In the genomic region with DNA sequence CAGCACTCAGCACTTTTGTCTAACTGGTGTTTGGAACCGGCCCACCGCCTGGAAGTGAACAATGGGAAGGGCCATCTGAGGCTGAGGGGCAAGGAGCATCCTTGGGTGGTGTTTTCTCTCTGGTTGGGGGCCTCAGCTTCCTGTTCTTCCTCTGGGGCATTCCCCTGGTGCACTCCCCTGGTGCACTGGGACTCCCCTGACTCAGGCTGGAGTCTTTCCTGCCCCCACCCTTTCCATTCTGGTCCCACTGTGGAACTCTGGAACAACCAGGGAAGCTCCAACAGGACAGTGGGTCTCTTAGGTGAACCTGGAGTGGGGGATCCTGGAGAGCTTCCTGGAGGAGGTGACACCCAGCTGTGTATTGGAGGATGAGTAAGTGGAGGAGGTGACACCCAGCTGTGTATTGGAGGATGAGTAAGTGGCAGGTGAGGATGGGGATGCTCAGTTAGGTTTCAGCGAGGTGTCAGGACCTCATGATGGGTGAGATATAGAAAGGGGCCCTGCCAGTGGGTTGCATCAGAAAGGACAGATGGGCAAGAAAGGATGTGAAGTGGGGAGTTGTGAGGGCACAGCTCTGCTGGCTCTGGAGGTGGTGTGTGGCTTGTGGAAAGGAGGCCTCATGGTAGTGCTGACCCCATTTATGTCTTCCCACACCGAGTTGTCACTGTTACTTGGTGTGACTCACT, we compare ENCODE assay signal across 28 cellular contexts.
A peak's percentile ranks its signal among the peaks of the same experiment; 100 is the strongest.
DNase-seq lines count a peak whose midpoint lies in the region; ATAC-seq, FAIRE-seq and TF ChIP-seq lines count a peak whose summit lies in the region.
"Had no signal": no experiment of that assay in that cellular context is flagged by ENCODE, and none has a peak within 500 bp of the region (broad histone marks: within the 10 kb centered on the region; RNA-seq: fewer than 3 reads in every experiment).

No MANE protein-coding gene starts in this region.

- peaks cover 10% of the 10 kb centered on the region for H3K36me3 ChIP-seq in RWPE2 (ENCODE audit: low read depth)
- H3K36me3 ChIP-seq in keratinocyte (ENCODE audit: control insufficient read depth in 2 of 2, extremely low read depth in 1 of 2, insufficient read depth in 2 of 2, low read length in 2 of 2): peaks cover 0 to 7% of the 10 kb centered on the region in 2 experiments
- H3K36me3 ChIP-seq: brain microvascular endothelial cell, HAP-1, heart left ventricle, uterus had no signal

- in situ Hi-C loops in KBM-7 (cut with MboI; ENCODE audit: low pct_unique_long_range_greater_than_20kb, low sequenced_read_pairs): no loop called here

- dilution Hi-C loops in keratinocyte (cut with MboI; ENCODE audit: extremely low pct_ligation_motif_present, low sequenced_read_pairs): no loop called here

- FAIRE-seq in keratinocyte (lab: Jason Lieb, UNC): peak; percentile 43
- FAIRE-seq: GM18507, small intestine had no signal

- intact Hi-C loops in activated naive CD4-positive, alpha-beta T cell treated with anti-CD3 and anti-CD28 coated beads for 36 hours (cut with micrococcal nuclease): no loop called here

- H3K27ac Mint-ChIP-seq in activated naive CD4-positive, alpha-beta T cell treated with anti-CD3 and anti-CD28 coated beads for 36 hours: peak overlapping the region; percentile 68
- H3K27ac Mint-ChIP-seq in stimulated activated naive CD8-positive, alpha-beta T cell treated with anti-CD3 and anti-CD28 coated beads, Interleukin-15, amount 100 ng/mL, for 72 hours: peak overlapping the region; percentile 1 to 85
- H3K27ac Mint-ChIP-seq: activated CD4-positive, alpha-beta T cell treated with anti-CD3 and anti-CD28 coated beads, Interleukin-2, amount 10 ng/mL, durations not matched to agents 24 days and 14 days had no signal

- H3K27ac ChIP-seq in RWPE2 (ENCODE audit: poor library complexity, severe bottlenecking): peak overlapping the region; percentile 100
- no peak overlapping the region for H3K27ac ChIP-seq in keratinocyte (ENCODE audit: control insufficient read depth, insufficient read depth, low read length)
- H3K27ac ChIP-seq: brain microvascular endothelial cell, heart left ventricle, parathyroid adenoma, uterus had no signal

- H3K36me3 Mint-ChIP-seq in activated naive CD4-positive, alpha-beta T cell treated with anti-CD3 and anti-CD28 coated beads for 36 hours (ENCODE audit: low read depth): no peaks in the 10 kb centered on the region

- TF ChIP-seq CTCF in RWPE2 (IDR thresholded peaks at IDR 0.05; ENCODE audit: poor library complexity, severe bottlenecking) (no peak), keratinocyte (optimal IDR thresholded peaks at IDR 0.05 in 1 of 3, IDR thresholded peaks at IDR 0.05 in 1 of 3, conservative IDR thresholded peaks at IDR 0.05 in 1 of 3; ENCODE audit: extremely low read depth in 1 of 3, insufficient read depth in 2 of 3, low read length in 3 of 3) (no peak)

- H3K4me3 ChIP-seq in RWPE2 (ENCODE audit: severe bottlenecking) (no peak overlapping the region), keratinocyte (ENCODE audit: control insufficient read depth in 2 of 3, extremely low read depth in 1 of 3, insufficient read depth in 2 of 3, low read depth in 1 of 3, low read length in 3 of 3) (no peak overlapping the region)
- H3K4me3 ChIP-seq: HAP-1, heart left ventricle, uterus had no signal

- H3K4me1 ChIP-seq in RWPE2 (ENCODE audit: insufficient read depth, poor library complexity, severe bottlenecking) (peaks cover 34% of the 10 kb centered on the region), keratinocyte (ENCODE audit: control insufficient read depth, extremely low read depth, insufficient read depth, low read length) (peaks cover 34% of the 10 kb centered on the region)
- H3K4me1 ChIP-seq: HAP-1, parathyroid adenoma had no signal

- no peak overlapping the region for H2AFZ ChIP-seq in keratinocyte (ENCODE audit: control insufficient read depth, low read length)
- H2AFZ ChIP-seq: parathyroid adenoma had no signal

- CTCF ChIA-PET in activated naive CD4-positive, alpha-beta T cell treated with anti-CD3 and anti-CD28 coated beads for 36 hours (lab: Charles Lee): no interaction called here

- H3K27me3 Mint-ChIP-seq in activated naive CD4-positive, alpha-beta T cell treated with anti-CD3 and anti-CD28 coated beads for 36 hours (ENCODE audit: low read depth): peaks cover 13% of the 10 kb centered on the region
- peaks cover 37% of the 10 kb centered on the region for H3K27me3 Mint-ChIP-seq in stimulated activated naive CD8-positive, alpha-beta T cell treated with anti-CD3 and anti-CD28 coated beads, Interleukin-15, amount 100 ng/mL, for 72 hours

- no peak for ATAC-seq in RWPE2 (ENCODE audit: low read depth)
- peak; percentile 95 for ATAC-seq in stimulated activated naive CD8-positive, alpha-beta T cell treated with anti-CD3 and anti-CD28 coated beads, Interleukin-15, amount 100 ng/mL, for 72 hours
- no peak for ATAC-seq in esophagus mucosa
- ATAC-seq: heart left ventricle had no signal

- H3K27me3 ChIP-seq in RWPE2 (ENCODE audit: insufficient read depth, poor library complexity, severe bottlenecking) (no peaks in the 10 kb centered on the region), keratinocyte (ENCODE audit: control insufficient read depth, extremely low read depth, insufficient read depth, low read length) (no peaks in the 10 kb centered on the region)
- H3K27me3 ChIP-seq: uterus had no signal

- H4K20me1 ChIP-seq in keratinocyte (ENCODE audit: control insufficient read depth, extremely low read depth, insufficient read depth, low read length): no peaks in the 10 kb centered on the region

- H3K4me1 Mint-ChIP-seq in activated naive CD4-positive, alpha-beta T cell treated with anti-CD3 and anti-CD28 coated beads for 36 hours (ENCODE audit: low read depth): peaks cover 10% of the 10 kb centered on the region
- H3K4me1 Mint-ChIP-seq in stimulated activated naive CD8-positive, alpha-beta T cell treated with anti-CD3 and anti-CD28 coated beads, Interleukin-15, amount 100 ng/mL, for 72 hours: peaks cover 23% of the 10 kb centered on the region

- H3K9me3 Mint-ChIP-seq in activated naive CD4-positive, alpha-beta T cell treated with anti-CD3 and anti-CD28 coated beads for 36 hours: no peaks in the 10 kb centered on the region
- H3K9me3 Mint-ChIP-seq in stimulated activated naive CD8-positive, alpha-beta T cell treated with anti-CD3 and anti-CD28 coated beads, Interleukin-15, amount 100 ng/mL, for 72 hours: no peaks in the 10 kb centered on the region
- H3K9me3 Mint-ChIP-seq: activated CD4-positive, alpha-beta T cell treated with anti-CD3 and anti-CD28 coated beads, Interleukin-2, amount 10 ng/mL, durations not matched to agents 24 days and 14 days had no signal

- DNase-seq in activated naive CD4-positive, alpha-beta T cell treated with anti-CD3 and anti-CD28 coated beads for 36 hours: peak; percentile 56
- no peak for DNase-seq in activated naive CD4-positive, alpha-beta T cell (lab: John Stamatoyannopoulos, UW)
- DNase-seq in RWPE2 (ENCODE audit: low spot score) (no peak), keratinocyte (ENCODE audit: low read depth, low spot score) (no peak), KBM-7 (no peak)
- DNase-seq in stimulated activated naive CD8-positive, alpha-beta T cell treated with anti-CD3 and anti-CD28 coated beads, Interleukin-15, amount 100 ng/mL, for 72 hours: peak; percentile 25 to 85
- no peak for DNase-seq in central memory CD4-positive, alpha-beta T cell
- DNase-seq: activated CD4-positive, alpha-beta T cell treated with anti-CD3 and anti-CD28 coated beads, Interleukin-2, amount 10 ng/mL, durations not matched to agents 24 days and 14 days; activated CD8-positive, alpha-beta memory T cell treated with anti-CD3 and anti-CD28 coated beads, Interleukin-2, amount 50 U/mL, for 4 hours; activated gamma-delta T cell; brain microvascular endothelial cell; Caco-2; DND-41; foreskin fibroblast; heart left ventricle; KG1; mammary epithelial cell; NCI-H1417 treated with DMSO at 0.1 percent for 48 hours; NCI-H2081; NCI-H2227 treated with DMSO at 0.1 percent for 48 hours; NCI-H69; small intestine; T-helper 2 cell; uterus had no signal

- no peaks in the 10 kb centered on the region for H3K9me1 ChIP-seq in keratinocyte (ENCODE audit: control insufficient read depth, extremely low read depth, insufficient read depth, low read length)

- no peak overlapping the region for H3K4me3 Mint-ChIP-seq in activated naive CD4-positive, alpha-beta T cell treated with anti-CD3 and anti-CD28 coated beads for 36 hours
- H3K4me3 Mint-ChIP-seq in stimulated activated naive CD8-positive, alpha-beta T cell treated with anti-CD3 and anti-CD28 coated beads, Interleukin-15, amount 100 ng/mL, for 72 hours: peak overlapping the region; percentile 23 to 52
- H3K4me3 Mint-ChIP-seq: activated CD4-positive, alpha-beta T cell treated with anti-CD3 and anti-CD28 coated beads, Interleukin-2, amount 10 ng/mL, durations not matched to agents 24 days and 14 days had no signal

- H3K9me3 ChIP-seq in RWPE2 (ENCODE audit: severe bottlenecking): no peaks in the 10 kb centered on the region
- no peaks in the 10 kb centered on the region for H3K9me3 ChIP-seq in keratinocyte (ENCODE audit: control insufficient read depth, low read depth, low read length)
- H3K9me3 ChIP-seq: Caco-2, HAP-1, heart left ventricle, uterus had no signal

- H3K4me2 ChIP-seq in keratinocyte (ENCODE audit: control insufficient read depth, extremely low read depth, insufficient read depth, low read depth, low read length): no peak overlapping the region

- no peak overlapping the region for H3K9ac ChIP-seq in keratinocyte (ENCODE audit: control insufficient read depth, extremely low read depth, insufficient read depth, low read length)
- H3K9ac ChIP-seq: parathyroid adenoma had no signal

- H3K79me2 ChIP-seq in keratinocyte (ENCODE audit: control insufficient read depth, insufficient read depth, low read length): no peaks in the 10 kb centered on the region
- H3K79me2 ChIP-seq: parathyroid adenoma had no signal

Comparison
In these comparisons a context has a peak if more than half of its experiments do, and no peak if none do; other contexts are left out.
1. DNase-seq: peak in activated naive CD4-positive, alpha-beta T cell treated with anti-CD3 and anti-CD28 coated beads for 36 hours (single experiment) and stimulated activated naive CD8-positive, alpha-beta T cell treated with anti-CD3 and anti-CD28 coated beads, Interleukin-15, amount 100 ng/mL, for 72 hours (2 of 2); none in activated naive CD4-positive, alpha-beta T cell (0 of 4), RWPE2 (single experiment), keratinocyte (single experiment), central memory CD4-positive, alpha-beta T cell (single experiment) and KBM-7 (single experiment).